Comparison of ENCODE assay signal across 1 cellular context in genomic region chr12:32303171-32303570, GRCh38.
TF ChIP-seq lines count a peak whose summit lies in the region.

No MANE protein-coding gene starts in this region.

TF ChIP-seq in IMR-90, 13 proteins besides CTCF, POLR2A, EP300 and RAD21:
- no peak for TF ChIP-seq CHD1 (IDR thresholded peaks at IDR 0.05; ENCODE audit: low read depth, low read length)
TF ChIP-seq in IMR-90: peak in this region for 0.
